ENCODE assay signal across 21 cellular contexts in genomic region chr2:152304845-152305244, GRCh38. TPM values are rescaled to one million over a fixed set of nuclear protein-coding genes. Genes with fewer than 3 reads are reported as not detected.
DNase-seq lines count a peak whose midpoint lies in the region; ATAC-seq and TF ChIP-seq lines count a peak whose summit lies in the region.
"Had no signal": no experiment of that assay in that cellular context is flagged by ENCODE, and none has a peak within 500 bp of the region (broad histone marks: within the 10 kb centered on the region; RNA-seq: fewer than 3 reads in every experiment).

No MANE protein-coding gene starts in this region.

- peak; percentile 53 to 62 for ATAC-seq in lower lobe of right lung
- no peak for ATAC-seq in left colon
- ATAC-seq: activated CD4-positive, CD25-positive, alpha-beta regulatory T cell treated with anti-CD3 and anti-CD28 coated beads, Interleukin-2, amount 50 U/mL, for 24 hours; natural killer cell treated with Interleukin-12 subunit alpha and Interleukin-12 subunit beta and Interleukin-15 and Interleukin-18, amount 100 ng/mL, for 72 hours had no signal

- H3K9me3 ChIP-seq in GM23248 (ENCODE audit: low read depth) (no peaks in the 10 kb centered on the region), lower lobe of right lung (no peaks in the 10 kb centered on the region)
- H3K9me3 ChIP-seq: A549, ovary had no signal

- H3F3A ChIP-seq in GM23248 (ENCODE audit: insufficient read depth), result no peaks in the 10 kb centered on the region

- no peak overlapping the region for H2AFZ ChIP-seq in GM23248

- H3K9me2 ChIP-seq in GM23248 (ENCODE audit: insufficient read depth), result no peaks in the 10 kb centered on the region; the same call in 1 of the 2 replicates

- no peaks in the 10 kb centered on the region for H3K27me3 ChIP-seq in GM23248 (replicated peaks; ENCODE audit: insufficient read depth)
- no peaks in the 10 kb centered on the region for H3K27me3 ChIP-seq in lower lobe of right lung (ENCODE audit: low read depth)
- H3K27me3 ChIP-seq: ovary had no signal

- in situ Hi-C loops in GM23248 (cut with MboI), result no loop called here

- 85 to 87% methylated on average over 1 of the region's 1 CpG for WGBS in GM23248 (ENCODE audit: low coverage in 1 of 2, low lambda C conversion rate in 2 of 2, missing lambda C conversion rate in 2 of 2), 2 experiments

- no peak overlapping the region for H3K27ac ChIP-seq in GM23248
- no peak overlapping the region for H3K27ac ChIP-seq in lower lobe of right lung
- H3K27ac ChIP-seq: A549, KMS-11, ovary had no signal

- no peaks in the 10 kb centered on the region for H3K36me3 ChIP-seq in GM23248 (ENCODE audit: low read depth)
- no peaks in the 10 kb centered on the region for H3K36me3 ChIP-seq in lower lobe of right lung
- H3K36me3 ChIP-seq: ovary had no signal

- H3K4me3 ChIP-seq in GM23248 (no peak overlapping the region), choroid plexus epithelial cell (ENCODE audit: low read depth, low read length) (no peak overlapping the region), lower lobe of right lung (no peak overlapping the region)
- H3K4me3 ChIP-seq: A549, ovary had no signal

- no peaks in the 10 kb centered on the region for H3K79me2 ChIP-seq in GM23248 (ENCODE audit: insufficient read depth)

- H3K9ac ChIP-seq in GM23248, result no peak overlapping the region
- H3K9ac ChIP-seq: KMS-11 had no signal

- DNase-seq in AG08395 (ENCODE audit: low spot score), result peak; percentile 37
- peak; percentile 44 for DNase-seq in GM23248
- DNase-seq in choroid plexus epithelial cell (ENCODE audit: low read depth), result peak; percentile 46
- DNase-seq in lower lobe of right lung, result no peak
- DNase-seq in NCI-H748 treated with DMSO at 0.1 percent for 48 hours (lab: John Stamatoyannopoulos, UW), result no peak
- DNase-seq in kidney glomerular epithelial cell (lab: John Stamatoyannopoulos, UW), result no peak
- DNase-seq in left colon, result no peak
- no peak for DNase-seq in epidermal melanocyte (ENCODE audit: insufficient read length, low spot score)
- DNase-seq: activated CD8-positive, alpha-beta memory T cell treated with anti-CD3 and anti-CD28 coated beads for 24 hours; activated naive CD4-positive, alpha-beta T cell; activated T-cell treated with anti-CD3 and anti-CD28 coated beads, Interleukin-2, amount 50 U/mL, for 24 hours; amygdala; erythroblast; NCI-H187 treated with DMSO at 0.1 percent for 48 hours; ovary; right cardiac atrium; SIG-M5 had no signal

- TF ChIP-seq CTCF in choroid plexus epithelial cell (conservative IDR thresholded peaks at IDR 0.05; ENCODE audit: low read depth, low read length) (no peak), lower lobe of right lung (IDR thresholded peaks at IDR 0.05) (no peak)

- no peaks in the 10 kb centered on the region for H3K4me1 ChIP-seq in GM23248 (ENCODE audit: insufficient read depth)
- no peaks in the 10 kb centered on the region for H3K4me1 ChIP-seq in lower lobe of right lung

- intact Hi-C loops in lower lobe of right lung (cut with DNase I), result no loop called here
- intact Hi-C loops in left colon (cut with DNase I, micrococcal nuclease), result no loop called here

- no peak overlapping the region for H3K4me2 ChIP-seq in GM23248 (ENCODE audit: unreplicated experiment)
- H3K4me2 ChIP-seq: A549, KMS-11 had no signal

- H4K20me1 ChIP-seq in GM23248 (ENCODE audit: insufficient read depth), result no peaks in the 10 kb centered on the region

RNA-seq across cellular contexts. Expression of gene FMNL2, which starts 30.1 kb away (rescaled TPM):
- 18.6 and 19.6 TPM in 2 replicates for total RNA-seq in GM23248 (2014; rRNA removed; shearing (Covaris generic))
- polyA plus RNA-seq in GM23248 (2016; fragmentation: Nextera tagmentation; extraction: Ambion mirVana), result 3.8 and 4.4 TPM in 2 replicates
- total RNA-seq in lower lobe of right lung, result 77.9 TPM
- 10 to 100 TPM; 14.8 to 14.9 TPM for total RNA-seq in left colon

Comparison
In these comparisons a context has a peak if more than half of its experiments do, and no peak if none do; other contexts are left out.
1. DNase-seq: peak in AG08395 (single experiment), GM23248 (single experiment) and choroid plexus epithelial cell (single experiment); none in lower lobe of right lung (single experiment), NCI-H748 treated with DMSO at 0.1 percent for 48 hours (single experiment), kidney glomerular epithelial cell (single experiment), left colon (0 of 2) and epidermal melanocyte (single experiment).